17 cellular contexts compared by ENCODE assay signal in the genomic region with DNA sequence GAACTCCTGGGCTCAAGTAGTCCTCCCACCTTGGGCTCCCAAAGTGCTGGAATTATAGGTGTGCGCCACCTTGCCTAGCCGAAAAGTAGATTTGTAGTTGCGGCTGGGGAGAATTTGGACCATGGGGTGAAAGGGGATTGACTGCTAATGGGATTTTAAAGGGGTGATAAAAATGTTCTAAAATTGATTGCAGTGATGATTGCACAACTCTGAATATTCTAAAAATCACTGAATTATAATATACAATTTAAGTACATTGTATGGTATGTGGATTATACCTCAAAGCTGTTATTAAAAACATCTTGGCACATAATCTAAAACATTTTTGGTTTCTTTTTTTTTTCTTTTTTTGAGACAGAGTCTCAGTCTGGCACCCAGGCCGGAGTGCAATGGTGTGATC. TPM values are rescaled to one million over a fixed set of nuclear protein-coding genes. Genes with fewer than 3 reads are reported as not detected.
A peak's percentile ranks its signal among the peaks of the same experiment; 100 is the strongest.
DNase-seq lines count a peak whose midpoint lies in the region; TF ChIP-seq lines count a peak whose summit lies in the region.
"Had no signal": no experiment of that assay in that cellular context is flagged by ENCODE, and none has a peak within 500 bp of the region (broad histone marks: within the 10 kb centered on the region; RNA-seq: fewer than 3 reads in every experiment).

No MANE protein-coding gene starts in this region.

- H4K20me1 ChIP-seq in GM23248 (ENCODE audit: insufficient read depth) (no peaks in the 10 kb centered on the region), SU-DHL-6 (ENCODE audit: low read depth, low read length) (peaks cover 6% of the 10 kb centered on the region; the same call in 1 of the 2 replicates)

- in situ Hi-C loops in GM23248 (cut with MboI) = no loop called here

- no peak for DNase-seq in GM23248
- DNase-seq in sigmoid colon = no peak
- DNase-seq in amniotic stem cell (lab: John Stamatoyannopoulos, UW) = no peak
- DNase-seq: AML-193, Caco-2, DMS53, H9, Karpas-422, NCI-H1105, NCI-H1694, NCI-H2227 treated with DMSO at 0.1 percent for 48 hours, NCI-H524, Peyer's patch, Right ventricle myocardium superior, T-cell had no signal

- H3K4me2 ChIP-seq in GM23248 (ENCODE audit: unreplicated experiment) (no peak overlapping the region), SU-DHL-6 (ENCODE audit: low read depth, low read length, poor library complexity, severe bottlenecking) (peak overlapping the region; percentile 41)

- no peaks in the 10 kb centered on the region for H3K9me2 ChIP-seq in GM23248 (ENCODE audit: insufficient read depth)
- no peaks in the 10 kb centered on the region for H3K9me2 ChIP-seq in SU-DHL-6 (replicated peaks; ENCODE audit: insufficient read depth, low read length)

- TF ChIP-seq POLR2A in sigmoid colon (IDR thresholded peaks at IDR 0.05) = no peak

- H3K27ac ChIP-seq in GM23248 (no peak overlapping the region), SU-DHL-6 (ENCODE audit: low read depth, low read length) (no peak overlapping the region), sigmoid colon (no peak overlapping the region)
- H3K27ac ChIP-seq: Peyer's patch, SK-N-MC had no signal

- H3K27me3 ChIP-seq in GM23248 (replicated peaks; ENCODE audit: insufficient read depth) = no peaks in the 10 kb centered on the region
- H3K27me3 ChIP-seq in SU-DHL-6 (ENCODE audit: low read length) = no peaks in the 10 kb centered on the region
- no peaks in the 10 kb centered on the region for H3K27me3 ChIP-seq in sigmoid colon
- H3K27me3 ChIP-seq: Peyer's patch had no signal

- H3K79me2 ChIP-seq in GM23248 (ENCODE audit: insufficient read depth) (peaks cover 88% of the 10 kb centered on the region), SU-DHL-6 (ENCODE audit: insufficient read depth, low read length) (peaks cover 96% of the 10 kb centered on the region)

- TF ChIP-seq CTCF in SU-DHL-6 (IDR thresholded peaks at IDR 0.05; ENCODE audit: insufficient read depth, low read length, poor library complexity, severe bottlenecking) (no peak), sigmoid colon (IDR thresholded peaks at IDR 0.05) (no peak)

- H2AFZ ChIP-seq in GM23248 = peak overlapping the region; percentile 7; the same call in 1 of the 2 replicates
- H2AFZ ChIP-seq in SU-DHL-6 (ENCODE audit: low read depth, low read length, severe bottlenecking) = no peak overlapping the region

- H3K4me1 ChIP-seq in GM23248 (ENCODE audit: insufficient read depth) = no peaks in the 10 kb centered on the region
- peaks cover 0 to 11% (median 7%) of the 10 kb centered on the region in 4 donors for H3K4me1 ChIP-seq in sigmoid colon

- H3K9me3 ChIP-seq in GM23248 (ENCODE audit: low read depth) = no peaks in the 10 kb centered on the region
- no peaks in the 10 kb centered on the region for H3K9me3 ChIP-seq in SU-DHL-6 (ENCODE audit: insufficient read depth, low read length)
- H3K9me3 ChIP-seq in sigmoid colon = no peaks in the 10 kb centered on the region
- H3K9me3 ChIP-seq: Caco-2, Peyer's patch had no signal

- H3F3A ChIP-seq in GM23248 (ENCODE audit: insufficient read depth) (peaks cover 8% of the 10 kb centered on the region), SU-DHL-6 (ENCODE audit: insufficient read depth) (peaks cover 24% of the 10 kb centered on the region)

- no peak overlapping the region for H3K9ac ChIP-seq in GM23248
- H3K9ac ChIP-seq in SU-DHL-6 (ENCODE audit: low read length) = no peak overlapping the region

- H3K4me3 ChIP-seq in GM23248 (no peak overlapping the region), SU-DHL-6 (ENCODE audit: insufficient read depth, low read length, poor library complexity, severe bottlenecking) (no peak overlapping the region), sigmoid colon (no peak overlapping the region)
- H3K4me3 ChIP-seq: Peyer's patch, SK-N-MC had no signal

- intact Hi-C loops in sigmoid colon (cut with DNase I) = no loop called here

- WGBS in GM23248 (ENCODE audit: low coverage in 1 of 2, low lambda C conversion rate in 2 of 2, missing lambda C conversion rate in 2 of 2), 2 experiments = 99 to 100% methylated on average over 4 of the region's 4 CpGs
- WGBS in sigmoid colon, 2 donors = 96 to 97% methylated on average over 4 of the region's 4 CpGs

- no peaks in the 10 kb centered on the region for H3K36me3 ChIP-seq in GM23248 (ENCODE audit: low read depth)
- no peaks in the 10 kb centered on the region; the same call in 1 of the 2 replicates for H3K36me3 ChIP-seq in SU-DHL-6 (ENCODE audit: low read length)
- H3K36me3 ChIP-seq in sigmoid colon = no peaks in the 10 kb centered on the region
- H3K36me3 ChIP-seq: Peyer's patch had no signal

- no peak for TF ChIP-seq EP300 in sigmoid colon (IDR thresholded peaks at IDR 0.05)

RNA-seq across cellular contexts. Expression of a gene that starts 3.9 kb away (rescaled TPM):
- total RNA-seq in GM23248 (2014; rRNA removed; shearing (Covaris generic)) = 74.5 and 93.5 TPM in 2 replicates
- 64.1 and 68.0 TPM in 2 replicates for polyA plus RNA-seq in GM23248 (2016; fragmentation: Nextera tagmentation; extraction: Ambion mirVana)
- total RNA-seq in sigmoid colon = 10 to 100 TPM in 1 of 4 donors, 1 to 10 TPM in 3; 1.8 to 13.8 (median 6.4) TPM
- polyA plus RNA-seq in sigmoid colon = 10 to 100 TPM in 2 of 3 donors, 1 to 10 TPM in 1; 4.8 to 44.2 (median 12.3) TPM

RNA-seq across cellular contexts. Expression of a gene that starts 31.9 kb away (rescaled TPM):
- total RNA-seq in GM23248 (2014; rRNA removed; shearing (Covaris generic)) = 7.0 and 8.7 TPM in 2 replicates
- polyA plus RNA-seq in GM23248 (2016; fragmentation: Nextera tagmentation; extraction: Ambion mirVana) (9.1 and 10.2 TPM in 2 replicates), sigmoid colon (10 to 100 TPM in 2 of 3 donors, 1 to 10 TPM in 1; 7.4 to 13.4 (median 13.2) TPM)
- total RNA-seq in sigmoid colon = 1 to 10 TPM; 6.6 to 9.3 (median 7.6) TPM

RNA-seq across cellular contexts. Expression of a gene that starts 35.8 kb away (rescaled TPM):
- 13.0 and 19.0 TPM in 2 replicates for total RNA-seq in GM23248 (2014; rRNA removed; shearing (Covaris generic))
- 9.8 and 10.2 TPM in 2 replicates for polyA plus RNA-seq in GM23248 (2016; fragmentation: Nextera tagmentation; extraction: Ambion mirVana)
- total RNA-seq in sigmoid colon = 1 to 10 TPM; 5.2 to 8.0 (median 6.7) TPM
- 10 to 100 TPM in 1 of 3 donors, 1 to 10 TPM in 2; 4.2 to 11.8 (median 6.7) TPM for polyA plus RNA-seq in sigmoid colon

RNA-seq across cellular contexts. Expression of a gene that starts 55.4 kb away (rescaled TPM):
- total RNA-seq in GM23248 (2014; rRNA removed; shearing (Covaris generic)) = 58.8 and 75.8 TPM in 2 replicates
- polyA plus RNA-seq in GM23248 (2016; fragmentation: Nextera tagmentation; extraction: Ambion mirVana) = 58.6 and 59.7 TPM in 2 replicates
- 10 to 100 TPM; 36.0 to 63.5 (median 60.2) TPM for total RNA-seq in sigmoid colon
- polyA plus RNA-seq in sigmoid colon = 10 to 100 TPM; 28.8 to 50.4 (median 31.4) TPM

RNA-seq across cellular contexts. Expression of a gene that starts 58.1 kb away (rescaled TPM):
- total RNA-seq in GM23248 (2014; rRNA removed; shearing (Covaris generic)) = 9.7 and 17.3 TPM in 2 replicates
- polyA plus RNA-seq in GM23248 (2016; fragmentation: Nextera tagmentation; extraction: Ambion mirVana) = 11.1 and 13.5 TPM in 2 replicates
- 10 to 100 TPM in 1 of 4 donors, 1 to 10 TPM in 3; 5.2 to 10.7 (median 7.0) TPM for total RNA-seq in sigmoid colon
- polyA plus RNA-seq in sigmoid colon = 10 to 100 TPM; 19.1 to 27.0 (median 24.0) TPM
